Comparison of ENCODE assay signal across 1 cellular context in genomic region chr5:113331201-113331551, GRCh38.
TF ChIP-seq lines count a peak whose summit lies in the region.

No MANE protein-coding gene starts in this region.

TF ChIP-seq in IMR-90, 13 proteins besides CTCF, POLR2A, EP300 and RAD21 (continued from another document):
- no peak for TF ChIP-seq ELK1 (IDR thresholded peaks at IDR 0.05; ENCODE audit: borderline replicate concordance, low read depth, low read length)
